10 cellular contexts compared by ENCODE assay signal in the genomic region with DNA sequence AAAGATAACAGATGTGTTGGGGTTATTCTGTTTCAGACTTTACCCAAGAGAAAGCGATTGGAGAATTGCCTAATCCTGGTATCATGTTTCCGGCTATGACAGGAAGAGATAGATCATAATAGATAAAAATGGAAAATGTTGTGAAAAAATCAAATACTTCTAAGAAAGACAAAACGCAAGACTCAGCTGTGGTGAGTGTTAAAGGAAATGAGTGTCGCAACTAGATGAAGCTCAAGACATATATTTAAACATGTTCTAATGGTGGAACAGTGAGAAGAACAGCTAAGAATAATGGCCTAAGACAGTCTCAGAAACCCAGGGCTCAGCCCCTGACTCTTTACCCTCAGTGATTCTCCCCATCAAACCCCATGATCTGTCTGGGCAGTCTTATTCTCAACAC.
A peak's percentile ranks its signal among the peaks of the same experiment; 100 is the strongest.
DNase-seq lines count a peak whose midpoint lies in the region; ATAC-seq, FAIRE-seq and TF ChIP-seq lines count a peak whose summit lies in the region.
"Had no signal": no experiment of that assay in that cellular context is flagged by ENCODE, and none has a peak within 500 bp of the region (broad histone marks: within the 10 kb centered on the region; RNA-seq: fewer than 3 reads in every experiment).

No MANE protein-coding gene starts in this region.

- no peak for FAIRE-seq in K562 (lab: Jason Lieb, UNC)

- H3K36me3 ChIP-seq in K562 (ENCODE audit: control insufficient read depth, insufficient read depth, low read length), result no peaks in the 10 kb centered on the region

- in situ Hi-C loops in K562 (cut with MboI), result no loop called here

- peak; percentile 69 for DNase-seq in EH (ENCODE audit: low read depth)
- DNase-seq in MV-4-11 (lab: John Stamatoyannopoulos, UW), result peak; percentile 99
- DNase-seq in K562 (ENCODE audit: extremely low read depth in 1 of 4, low spot score in 3 of 4), result peak in 1 of 4 experiments; percentile 62
- peak; percentile 55 for DNase-seq in non-pigmented ciliary epithelial cell (ENCODE audit: low read depth)
- DNase-seq in DMS 273 treated with DMSO at 0.1 percent for 48 hours (lab: John Stamatoyannopoulos, UW), result no peak
- no peak for DNase-seq in effector memory CD8-positive, alpha-beta T cell
- no peak for DNase-seq in RPMI8226
- DNase-seq: NCI-H1105 treated with DMSO at 0.1 percent for 48 hours had no signal

- no peaks in the 10 kb centered on the region; the same call in 1 of the 2 replicates for H3K9me3 ChIP-seq in K562 (replicated peaks; ENCODE audit: control insufficient read depth, insufficient read depth, low read depth, low read length)

- H2AFZ ChIP-seq in K562 (ENCODE audit: low read depth, low read length), result peak overlapping the region; percentile 82

- ATAC-seq in K562, result peak; percentile 76
- no peak for ATAC-seq in HG03432 (IDR thresholded peaks at IDR 0.05; ENCODE audit: unreplicated experiment)
- no peak for ATAC-seq in effector memory CD8-positive, alpha-beta T cell (replicated peaks)

- peak; percentile 84 for TF ChIP-seq EP300 in K562 (IDR thresholded peaks at IDR 0.05; ENCODE audit: low read length)

- POLR2A ChIA-PET in K562 (lab: Yijun Ruan, JAX), result interaction anchor here (1.4 kb wide), 1 partner anchor 11 kb away, joined by 3 read pairs; no protein-coding TSS in a partner anchor

- CTCF ChIA-PET in K562 (lab: Yijun Ruan, JAX; ENCODE audit: low intra/inter-chr PET ratio), result no interaction called here

- H3K9me1 ChIP-seq in K562 (ENCODE audit: control insufficient read depth, insufficient read depth, low read length), result no peaks in the 10 kb centered on the region

- peaks cover 3 to 41% of the 10 kb centered on the region in 2 experiments; a peak in 4 of 5 replicates for H3K4me1 ChIP-seq in K562 (replicated peaks in 1 of 2; ENCODE audit: control insufficient read depth in 2 of 2, insufficient read depth in 2 of 2, low read length in 2 of 2)

- intact Hi-C loops in K562 (cut with micrococcal nuclease), result no loop called here

- peaks cover 27 to 72% of the 10 kb centered on the region in 2 donors for H3K27me3 Mint-ChIP-seq in effector memory CD8-positive, alpha-beta T cell

- H3K79me2 ChIP-seq in K562 (ENCODE audit: control insufficient read depth, insufficient read depth, low read length), result no peaks in the 10 kb centered on the region

- H3K36me3 Mint-ChIP-seq in effector memory CD8-positive, alpha-beta T cell (ENCODE audit: insufficient read depth), result no peaks in the 10 kb centered on the region

- H3K27me3 ChIP-seq in K562 (ENCODE audit: control insufficient read depth in 2 of 2, insufficient read depth in 2 of 2, low read length in 2 of 2), result no peaks in the 10 kb centered on the region

- H3K9me3 Mint-ChIP-seq in effector memory CD8-positive, alpha-beta T cell, result no peaks in the 10 kb centered on the region

- H3K9ac ChIP-seq in K562 (ENCODE audit: insufficient read depth in 1 of 2, low read depth in 2 of 2, low read length in 2 of 2), result no peak overlapping the region

- no peak for TF ChIP-seq CTCF in K562 (IDR thresholded peaks at IDR 0.05 in 2 of 3, conservative IDR thresholded peaks at IDR 0.05 in 1 of 3; ENCODE audit: insufficient read depth in 2 of 3, low read depth in 1 of 3, low read length in 3 of 3)

- no peak overlapping the region for H3K4me3 ChIP-seq in K562

- H3K4me1 Mint-ChIP-seq in effector memory CD8-positive, alpha-beta T cell (ENCODE audit: low read depth in 2 of 2), result peaks cover 0 to 6% of the 10 kb centered on the region in 2 donors

- no peak for TF ChIP-seq POLR2A in K562 (conservative IDR thresholded peaks at IDR 0.05)

- WGBS in K562 (ENCODE audit: insufficient coverage, low coverage, missing lambda C conversion rate), result 1% methylated on average over 4 of the region's 4 CpGs

- H3K27ac Mint-ChIP-seq in effector memory CD8-positive, alpha-beta T cell, result no peak overlapping the region

- no TSS peak for BruUV-seq in K562 (replicated peaks; lab: Mats Ljungman, UMichigan)

- H4K20me1 ChIP-seq in K562 (replicated peaks; ENCODE audit: control insufficient read depth, insufficient read depth, low read length), result no peaks in the 10 kb centered on the region

- TF ChIP-seq RAD21 in K562 (CRISPR knock-in tag; conservative IDR thresholded peaks at IDR 0.05 in 1 of 2, IDR thresholded peaks at IDR 0.05 in 1 of 2), result peak in 1 of 2 experiments; percentile 14; a peak in 1 of 4 replicates

- H3K27ac ChIP-seq in K562 (ENCODE audit: extremely low read depth, low read depth, low read length), result peak overlapping the region; percentile 46
- H3K27ac ChIP-seq: VCaP had no signal

- no peak overlapping the region for H3K4me3 Mint-ChIP-seq in effector memory CD8-positive, alpha-beta T cell

- H3K4me2 ChIP-seq in K562 (ENCODE audit: insufficient read depth, low read length), result no peak overlapping the region

TF ChIP-seq in K562, 482 proteins besides CTCF, POLR2A, EP300 and RAD21 (continues in another document):
- TF ChIP-seq ZNF232 (CRISPR knock-in tag; IDR thresholded peaks at IDR 0.05), result no peak
- TF ChIP-seq SAP30 (IDR thresholded peaks at IDR 0.05; ENCODE audit: borderline replicate concordance, insufficient read depth, low read depth, low read length, poor library complexity, severe bottlenecking), result no peak
- no peak for TF ChIP-seq RHOXF2B (CRISPR knock-in tag; conservative IDR thresholded peaks at IDR 0.05)
- peak; percentile 33; the same call in 1 of the 2 replicates for TF ChIP-seq MTA1 (IDR thresholded peaks at IDR 0.05; ENCODE audit: borderline replicate concordance)
- no peak for TF ChIP-seq HDAC3 (IDR thresholded peaks at IDR 0.05; ENCODE audit: borderline replicate concordance, partially characterized antibody)
- peak; percentile 46 for TF ChIP-seq BRD9 (IDR thresholded peaks at IDR 0.05; ENCODE audit: low read depth, partially characterized antibody)
- TF ChIP-seq CHD2 (IDR thresholded peaks at IDR 0.05; ENCODE audit: low read depth, low read length), result no peak
- no peak for TF ChIP-seq HMGXB4 (CRISPR knock-in tag; IDR thresholded peaks at IDR 0.05)
- no peak for TF ChIP-seq ASH1L (IDR thresholded peaks at IDR 0.05; ENCODE audit: borderline replicate concordance, low read depth, partially characterized antibody)
- no peak for TF ChIP-seq SRSF1 (IDR thresholded peaks at IDR 0.05; ENCODE audit: low read depth, low read length)
- TF ChIP-seq ESRRA (IDR thresholded peaks at IDR 0.05; ENCODE audit: borderline replicate concordance, low read depth), result peak; percentile 17; the same call in 1 of the 2 replicates
- peak; percentile 66 for TF ChIP-seq ATF7 (IDR thresholded peaks at IDR 0.05)
- TF ChIP-seq, protein P1, sequence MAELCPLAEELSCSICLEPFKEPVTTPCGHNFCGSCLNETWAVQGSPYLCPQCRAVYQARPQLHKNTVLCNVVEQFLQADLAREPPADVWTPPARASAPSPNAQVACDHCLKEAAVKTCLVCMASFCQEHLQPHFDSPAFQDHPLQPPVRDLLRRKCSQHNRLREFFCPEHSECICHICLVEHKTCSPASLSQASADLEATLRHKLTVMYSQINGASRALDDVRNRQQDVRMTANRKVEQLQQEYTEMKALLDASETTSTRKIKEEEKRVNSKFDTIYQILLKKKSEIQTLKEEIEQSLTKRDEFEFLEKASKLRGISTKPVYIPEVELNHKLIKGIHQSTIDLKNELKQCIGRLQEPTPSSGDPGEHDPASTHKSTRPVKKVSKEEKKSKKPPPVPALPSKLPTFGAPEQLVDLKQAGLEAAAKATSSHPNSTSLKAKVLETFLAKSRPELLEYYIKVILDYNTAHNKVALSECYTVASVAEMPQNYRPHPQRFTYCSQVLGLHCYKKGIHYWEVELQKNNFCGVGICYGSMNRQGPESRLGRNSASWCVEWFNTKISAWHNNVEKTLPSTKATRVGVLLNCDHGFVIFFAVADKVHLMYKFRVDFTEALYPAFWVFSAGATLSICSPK (IDR thresholded peaks at IDR 0.05; ENCODE audit: borderline replicate concordance), result no peak
- TF ChIP-seq, protein P2, sequence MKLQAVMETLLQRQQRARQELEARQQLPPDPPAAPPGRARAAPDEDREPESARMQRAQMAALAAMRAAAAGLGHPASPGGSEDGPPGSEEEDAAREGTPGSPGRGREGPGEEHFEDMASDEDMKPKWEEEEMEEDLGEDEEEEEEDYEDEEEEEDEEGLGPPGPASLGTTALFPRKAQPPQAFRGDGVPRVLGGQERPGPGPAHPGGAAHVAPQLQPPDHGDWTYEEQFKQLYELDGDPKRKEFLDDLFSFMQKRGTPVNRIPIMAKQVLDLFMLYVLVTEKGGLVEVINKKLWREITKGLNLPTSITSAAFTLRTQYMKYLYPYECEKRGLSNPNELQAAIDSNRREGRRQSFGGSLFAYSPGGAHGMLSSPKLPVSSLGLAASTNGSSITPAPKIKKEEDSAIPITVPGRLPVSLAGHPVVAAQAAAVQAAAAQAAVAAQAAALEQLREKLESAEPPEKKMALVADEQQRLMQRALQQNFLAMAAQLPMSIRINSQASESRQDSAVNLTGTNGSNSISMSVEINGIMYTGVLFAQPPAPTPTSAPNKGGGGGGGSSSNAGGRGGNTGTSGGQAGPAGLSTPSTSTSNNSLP (IDR thresholded peaks at IDR 0.05; ENCODE audit: borderline replicate concordance, low read depth, low read length), result peak; percentile 31; the same call in 1 of the 2 replicates
- no peak for TF ChIP-seq GATAD2B (IDR thresholded peaks at IDR 0.05; ENCODE audit: borderline replicate concordance)
- no peak for TF ChIP-seq NEUROD1 (IDR thresholded peaks at IDR 0.05; ENCODE audit: borderline replicate concordance, low read depth, low read length, partially characterized antibody)
- TF ChIP-seq FOXK2 (conservative IDR thresholded peaks at IDR 0.05 in 1 of 2, IDR thresholded peaks at IDR 0.05 in 1 of 2; ENCODE audit: low read depth in 2 of 2), result no peak

Comparison
In these comparisons a context has a peak if more than half of its experiments do, and no peak if none do; other contexts are left out.
1. DNase-seq: peak in EH (single experiment), MV-4-11 (single experiment) and non-pigmented ciliary epithelial cell (single experiment); none in DMS 273 treated with DMSO at 0.1 percent for 48 hours (single experiment), effector memory CD8-positive, alpha-beta T cell (0 of 3) and RPMI8226 (single experiment).